In genomic region chr3:46907271-46907670, GRCh38 we compare ENCODE assay signal across 1 cellular context.
TF ChIP-seq lines count a peak whose summit lies in the region.

No MANE protein-coding gene starts in this region.

TF ChIP-seq in IMR-90, 13 proteins besides CTCF, POLR2A, EP300 and RAD21 (continued from another document):
- TF ChIP-seq USF2 (IDR thresholded peaks at IDR 0.05; ENCODE audit: low read depth, low read length): no peak
- TF ChIP-seq BHLHE40 (IDR thresholded peaks at IDR 0.05; ENCODE audit: low read depth, low read length): no peak
